13 cellular contexts compared by ENCODE assay signal in the genomic region with DNA sequence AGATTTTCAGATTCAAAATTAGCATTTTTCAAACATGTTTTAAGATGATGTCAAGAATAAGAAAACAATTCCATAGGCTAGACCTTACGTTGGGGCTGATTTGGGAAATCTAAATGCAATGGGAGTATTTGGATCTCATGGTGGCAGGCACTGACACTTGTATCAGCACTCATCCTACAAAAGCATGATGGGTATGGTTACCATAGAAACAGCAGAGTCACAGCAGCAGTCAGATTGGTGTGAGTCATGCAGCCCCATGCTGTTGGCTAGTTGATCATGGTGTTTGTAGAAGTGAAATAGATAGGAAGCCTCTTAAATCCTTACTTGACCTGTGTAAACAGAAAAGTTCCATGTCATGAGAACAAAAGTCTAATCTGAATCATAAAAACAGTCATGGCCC.
DNase-seq lines count a peak whose midpoint lies in the region; ATAC-seq and TF ChIP-seq lines count a peak whose summit lies in the region.
"Had no signal": no experiment of that assay in that cellular context is flagged by ENCODE, and none has a peak within 500 bp of the region (broad histone marks: within the 10 kb centered on the region; RNA-seq: fewer than 3 reads in every experiment).

No MANE protein-coding gene starts in this region.

- H2AK5ac ChIP-seq in IMR-90 (ENCODE audit: low read depth, low read length): no peak overlapping the region

- DNase-seq in Ammon's horn (ENCODE audit: low spot score): peak; percentile 68
- DNase-seq in IMR-90: peak; percentile 2
- peak; percentile 51 for DNase-seq in amniotic stem cell (lab: John Stamatoyannopoulos, UW)
- peak; percentile 78 for DNase-seq in islet precursor cell
- DNase-seq in NCI-H187 treated with DMSO at 0.1 percent for 48 hours (lab: John Stamatoyannopoulos, UW): no peak
- no peak for DNase-seq in lower lobe of right lung
- DNase-seq in NOMO-1 treated with dmso at 0.1 percent for 144 hours (lab: John Stamatoyannopoulos, UW; ENCODE audit: unreplicated experiment): no peak
- no peak for DNase-seq in activated T-cell treated with anti-CD3 and anti-CD28 coated beads, Interleukin-2, amount 50 U/mL, for 24 hours
- DNase-seq: effector CD8-positive, alpha-beta T cell; kidney; NCI-H1048 had no signal

- no peak overlapping the region for H4K91ac ChIP-seq in IMR-90 (ENCODE audit: insufficient read depth, low read depth, low read length)

- H3K36me3 ChIP-seq in IMR-90 (ENCODE audit: control insufficient read depth, insufficient read depth, low read length) (no peaks in the 10 kb centered on the region), lower lobe of right lung (no peaks in the 10 kb centered on the region)
- H3K36me3 ChIP-seq: BLaER1 treated with 17β-estradiol and CSF1 and Interleukin-3, amounts not matched to agents 10 nM and 100 nM had no signal

- H3K4me3 ChIP-seq in IMR-90 (ENCODE audit: insufficient read depth, low read depth, low read length) (no peak overlapping the region), lower lobe of right lung (no peak overlapping the region)
- H3K4me3 ChIP-seq: BLaER1 treated with 17β-estradiol and CSF1 and Interleukin-3, amounts not matched to agents 10 nM and 100 nM had no signal

- intact Hi-C loops in IMR-90 (cut with micrococcal nuclease): no loop called here
- intact Hi-C loops in lower lobe of right lung (cut with DNase I): no loop called here

- no peak overlapping the region for H3K4me2 ChIP-seq in IMR-90 (ENCODE audit: low read depth, low read length)
- H3K4me2 ChIP-seq: BLaER1 treated with 17β-estradiol and CSF1 and Interleukin-3, amounts not matched to agents 10 nM and 100 nM had no signal

- POLR2A ChIA-PET in IMR-90 (lab: Charles Lee; ENCODE audit: unreplicated experiment): no interaction called here

- H3K9ac ChIP-seq in IMR-90 (ENCODE audit: low read depth, low read length): no peak overlapping the region
- H3K9ac ChIP-seq: BLaER1 treated with 17β-estradiol and CSF1 and Interleukin-3, amounts not matched to agents 10 nM and 100 nM had no signal

- no peak overlapping the region for H2BK20ac ChIP-seq in IMR-90 (ENCODE audit: low read depth, low read length)

- ATAC-seq in IMR-90 (ENCODE audit: low read depth) (no peak), lower lobe of right lung (no peak)

- H3K79me1 ChIP-seq in IMR-90 (ENCODE audit: low read depth in 1 of 2, low read length in 2 of 2): no peaks in the 10 kb centered on the region

- H2AFZ ChIP-seq in IMR-90 (replicated peaks; ENCODE audit: low read length, poor library complexity): no peak overlapping the region

- no peak for TF ChIP-seq RAD21 in IMR-90 (IDR thresholded peaks at IDR 0.05; ENCODE audit: low read length)

- H3K9me1 ChIP-seq in IMR-90 (ENCODE audit: insufficient read depth, low read length): no peaks in the 10 kb centered on the region

- no peak overlapping the region for H3K18ac ChIP-seq in IMR-90 (ENCODE audit: low read depth, low read length)

- no peak overlapping the region for H3K14ac ChIP-seq in IMR-90 (replicated peaks; ENCODE audit: low read depth, low read length)

- TF ChIP-seq POLR2A in IMR-90 (IDR thresholded peaks at IDR 0.05; ENCODE audit: low read depth, low read length): no peak

- no peaks in the 10 kb centered on the region for H3K36me3 Mint-ChIP-seq in activated T-cell treated with anti-CD3 and anti-CD28 coated beads, Interleukin-2, amount 50 U/mL, for 24 hours (ENCODE audit: low read depth)

- in situ Hi-C loops in IMR-90 (cut with MboI; ENCODE audit: low sequenced_read_pairs): no loop called here

- BruUV-seq in IMR-90 (replicated peaks; lab: Mats Ljungman, UMichigan): no TSS peak

- no peak overlapping the region for H4K8ac ChIP-seq in IMR-90 (ENCODE audit: low read depth in 2 of 2, low read length in 2 of 2)

- no peak for TF ChIP-seq CTCF in IMR-90 (conservative IDR thresholded peaks at IDR 0.05; ENCODE audit: low read depth, low read length)
- TF ChIP-seq CTCF in lower lobe of right lung (IDR thresholded peaks at IDR 0.05): no peak

- no peaks in the 10 kb centered on the region for H4K20me1 ChIP-seq in IMR-90 (ENCODE audit: insufficient read depth, low read length)
- H4K20me1 ChIP-seq: BLaER1 treated with 17β-estradiol and CSF1 and Interleukin-3, amounts not matched to agents 10 nM and 100 nM had no signal

- H3K23ac ChIP-seq in IMR-90 (ENCODE audit: low read depth, low read length): no peak overlapping the region

- no peak overlapping the region for H2BK120ac ChIP-seq in IMR-90 (ENCODE audit: low read depth, low read length)

- H3K4me1 ChIP-seq in IMR-90 (ENCODE audit: control insufficient read depth, insufficient read depth, low read length) (no peaks in the 10 kb centered on the region), lower lobe of right lung (no peaks in the 10 kb centered on the region)

- H3K27ac ChIP-seq in IMR-90 (ENCODE audit: insufficient read depth, low read length): no peak overlapping the region
- no peak overlapping the region for H3K27ac ChIP-seq in lower lobe of right lung
- H3K27ac ChIP-seq: BLaER1 treated with 17β-estradiol and CSF1 and Interleukin-3, amounts not matched to agents 10 nM and 100 nM had no signal

- H3K27me3 Mint-ChIP-seq in activated T-cell treated with anti-CD3 and anti-CD28 coated beads, Interleukin-2, amount 50 U/mL, for 24 hours: no peaks in the 10 kb centered on the region
- H3K27me3 Mint-ChIP-seq: progenitor cell of endocrine pancreas had no signal

- H2AK9ac ChIP-seq in IMR-90 (replicated peaks; ENCODE audit: low read depth, low read length, poor library complexity): no peak overlapping the region

- dilution Hi-C loops in IMR-90 (cut with HindIII; ENCODE audit: low sequenced_read_pairs, unreplicated experiment): no loop called here

- no peak overlapping the region for H3K56ac ChIP-seq in IMR-90 (ENCODE audit: extremely low read depth, insufficient read depth, low read length)

- no peak overlapping the region for H3K4me3 Mint-ChIP-seq in activated T-cell treated with anti-CD3 and anti-CD28 coated beads, Interleukin-2, amount 50 U/mL, for 24 hours

- H4K5ac ChIP-seq in IMR-90 (ENCODE audit: low read depth, low read length): no peak overlapping the region

- no peaks in the 10 kb centered on the region for H3K4me1 Mint-ChIP-seq in activated T-cell treated with anti-CD3 and anti-CD28 coated beads, Interleukin-2, amount 50 U/mL, for 24 hours (ENCODE audit: low read depth)

- peaks cover 24% of the 10 kb centered on the region for H3K9me3 Mint-ChIP-seq in activated T-cell treated with anti-CD3 and anti-CD28 coated beads, Interleukin-2, amount 50 U/mL, for 24 hours

- no peak overlapping the region for H3K4ac ChIP-seq in IMR-90 (ENCODE audit: low read depth, low read length)

- no peak overlapping the region for H2BK15ac ChIP-seq in IMR-90 (ENCODE audit: low read depth, low read length)

- H3K9me3 ChIP-seq in IMR-90 (ENCODE audit: control insufficient read depth, insufficient read depth, low read length) (no peaks in the 10 kb centered on the region; the same call in 1 of the 2 replicates), lower lobe of right lung (no peaks in the 10 kb centered on the region)
- H3K9me3 ChIP-seq: BLaER1 treated with 17β-estradiol and CSF1 and Interleukin-3, amounts not matched to agents 10 nM and 100 nM had no signal

- no peak overlapping the region for H2BK5ac ChIP-seq in IMR-90 (ENCODE audit: low read depth, low read length, poor library complexity, severe bottlenecking)

- CTCF ChIA-PET in IMR-90 (lab: Yijun Ruan, JAX): interaction anchor here (0.7 kb wide), 1 partner anchor 60 kb away, joined by 3 read pairs; no protein-coding TSS in a partner anchor

- H3K27ac Mint-ChIP-seq in activated T-cell treated with anti-CD3 and anti-CD28 coated beads, Interleukin-2, amount 50 U/mL, for 24 hours: no peak overlapping the region
- H3K27ac Mint-ChIP-seq: progenitor cell of endocrine pancreas had no signal

- no CpG with 5 or more reads among the region's 1 CpG for whole genome bisulfite sequencing in IMR-90 (ENCODE audit: extremely low coverage in 2 of 2, insufficient read length in 1 of 2), 2 experiments

- H3K27me3 ChIP-seq in IMR-90 (ENCODE audit: control insufficient read depth, insufficient read depth, low read length): no peaks in the 10 kb centered on the region
- no peaks in the 10 kb centered on the region for H3K27me3 ChIP-seq in lower lobe of right lung (ENCODE audit: low read depth)
- H3K27me3 ChIP-seq: BLaER1 treated with 17β-estradiol and CSF1 and Interleukin-3, amounts not matched to agents 10 nM and 100 nM had no signal

TF ChIP-seq in IMR-90, 13 proteins besides CTCF, POLR2A, EP300 and RAD21 (continues in another document):
- TF ChIP-seq NFE2L2 (IDR thresholded peaks at IDR 0.05; ENCODE audit: low read depth, low read length) (no peak), USF2 (IDR thresholded peaks at IDR 0.05; ENCODE audit: low read depth, low read length) (no peak), MAFK (IDR thresholded peaks at IDR 0.05; ENCODE audit: low read depth, low read length) (no peak), FOS (IDR thresholded peaks at IDR 0.05; ENCODE audit: low read depth, low read length) (no peak), MXI1 (IDR thresholded peaks at IDR 0.05; ENCODE audit: borderline replicate concordance, low read depth, low read length) (no peak), RCOR1 (IDR thresholded peaks at IDR 0.05; ENCODE audit: insufficient replicate concordance, low read length) (no peak), BHLHE40 (IDR thresholded peaks at IDR 0.05; ENCODE audit: low read depth, low read length) (no peak), MAZ (IDR thresholded peaks at IDR 0.05; ENCODE audit: borderline replicate concordance, low read depth, low read length) (no peak), SMC3 (IDR thresholded peaks at IDR 0.05; ENCODE audit: low read depth, low read length) (no peak), CHD1 (IDR thresholded peaks at IDR 0.05; ENCODE audit: low read depth, low read length) (no peak), RFX5 (IDR thresholded peaks at IDR 0.05; ENCODE audit: low read depth, low read length) (no peak)
- TF ChIP-seq, protein P1, sequence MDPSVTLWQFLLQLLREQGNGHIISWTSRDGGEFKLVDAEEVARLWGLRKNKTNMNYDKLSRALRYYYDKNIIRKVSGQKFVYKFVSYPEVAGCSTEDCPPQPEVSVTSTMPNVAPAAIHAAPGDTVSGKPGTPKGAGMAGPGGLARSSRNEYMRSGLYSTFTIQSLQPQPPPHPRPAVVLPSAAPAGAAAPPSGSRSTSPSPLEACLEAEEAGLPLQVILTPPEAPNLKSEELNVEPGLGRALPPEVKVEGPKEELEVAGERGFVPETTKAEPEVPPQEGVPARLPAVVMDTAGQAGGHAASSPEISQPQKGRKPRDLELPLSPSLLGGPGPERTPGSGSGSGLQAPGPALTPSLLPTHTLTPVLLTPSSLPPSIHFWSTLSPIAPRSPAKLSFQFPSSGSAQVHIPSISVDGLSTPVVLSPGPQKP (IDR thresholded peaks at IDR 0.05; ENCODE audit: borderline replicate concordance, low read depth, low read length): no peak

Comparison
In these comparisons a context has a peak if more than half of its experiments do, and no peak if none do; other contexts are left out.
1. DNase-seq: peak in Ammon's horn (single experiment), IMR-90 (single experiment), amniotic stem cell (single experiment) and islet precursor cell (single experiment); none in NCI-H187 treated with DMSO at 0.1 percent for 48 hours (single experiment), lower lobe of right lung (single experiment), NOMO-1 treated with dmso at 0.1 percent for 144 hours (single experiment) and activated T-cell treated with anti-CD3 and anti-CD28 coated beads, Interleukin-2, amount 50 U/mL, for 24 hours (single experiment).